ENCODE assay signal across 1 cellular context in genomic region chr4:74105656-74106275, GRCh38.
TF ChIP-seq lines count a peak whose summit lies in the region.

No MANE protein-coding gene starts in this region.

TF ChIP-seq in H1, 55 proteins besides CTCF, POLR2A, EP300 and RAD21:
- TF ChIP-seq RBBP5 (IDR thresholded peaks at IDR 0.05; ENCODE audit: borderline replicate concordance, low read depth, low read length) (no peak), GTF2F1 (IDR thresholded peaks at IDR 0.05; ENCODE audit: borderline replicate concordance, low read depth, low read length) (no peak), CHD1 (IDR thresholded peaks at IDR 0.05; ENCODE audit: low read depth, low read length) (no peak), CHD2 (IDR thresholded peaks at IDR 0.05; ENCODE audit: low read length) (no peak), HDAC6 (IDR thresholded peaks at IDR 0.05; ENCODE audit: low read depth, low read length) (no peak), BACH1 (IDR thresholded peaks at IDR 0.05; ENCODE audit: low read length) (no peak), CEBPB (IDR thresholded peaks at IDR 0.05; ENCODE audit: low read depth, low read length) (no peak), HDAC2 (IDR thresholded peaks at IDR 0.05; ENCODE audit: borderline replicate concordance in 1 of 2, low read depth in 2 of 2, low read length in 2 of 2) (no peak), E2F6 (IDR thresholded peaks at IDR 0.05) (no peak), SIX5 (IDR thresholded peaks at IDR 0.05; ENCODE audit: low read depth, low read length) (no peak), YY1 (IDR thresholded peaks at IDR 0.05; ENCODE audit: low read depth, low read length) (no peak), CBX5 (IDR thresholded peaks at IDR 0.05; ENCODE audit: low read depth, low read length) (no peak)
TF ChIP-seq in H1: peak in this region for 0.
